ENCODE assay signal across 8 cellular contexts in genomic region chr16:12095275-12096161, GRCh38.
DNase-seq lines count a peak whose midpoint lies in the region; ATAC-seq and TF ChIP-seq lines count a peak whose summit lies in the region.

No MANE protein-coding gene starts in this region.

- no peaks in the 10 kb centered on the region for H3K27me3 Mint-ChIP-seq in activated CD8-positive, alpha-beta T cell treated with anti-CD3 and anti-CD28 coated beads, Interleukin-2, amount 10 ng/mL, durations not matched to agents 7 days and 5 days (ENCODE audit: low read depth)
- peaks cover 1% of the 10 kb centered on the region for H3K27me3 Mint-ChIP-seq in mesothelial cell of epicardium (ENCODE audit: low read depth)

- no peak overlapping the region for H3K27ac Mint-ChIP-seq in activated CD8-positive, alpha-beta T cell treated with anti-CD3 and anti-CD28 coated beads, Interleukin-2, amount 10 ng/mL, durations not matched to agents 7 days and 5 days
- H3K27ac Mint-ChIP-seq in mesothelial cell of epicardium: no peak overlapping the region

- no peaks in the 10 kb centered on the region for H3K9me3 ChIP-seq in effector memory CD4-positive, alpha-beta T cell (ENCODE audit: control insufficient read depth, low read length)

- POLR2A ChIA-PET in AG04449 (lab: Yijun Ruan, JAX): no interaction called here
- POLR2A ChIA-PET in activated CD8-positive, alpha-beta T cell treated with anti-CD3 and anti-CD28 coated beads, Interleukin-2, amount 10 ng/mL, durations not matched to agents 7 days and 5 days (lab: Charles Lee): interaction anchor here (1.7 kb wide), 1 partner anchor 16 kb away, joined by 7 read pairs; no protein-coding TSS in a partner anchor

- H3K4me3 Mint-ChIP-seq in activated CD8-positive, alpha-beta T cell treated with anti-CD3 and anti-CD28 coated beads, Interleukin-2, amount 10 ng/mL, durations not matched to agents 7 days and 5 days: no peak overlapping the region
- H3K4me3 Mint-ChIP-seq in mesothelial cell of epicardium: no peak overlapping the region

- no peak overlapping the region for H3K4me3 ChIP-seq in AG04449 (ENCODE audit: low read depth, low read length)
- H3K4me3 ChIP-seq in effector memory CD4-positive, alpha-beta T cell (ENCODE audit: insufficient read depth, low read depth, low read length, poor library complexity, severe bottlenecking): peak overlapping the region; percentile 33

- H3K4me1 Mint-ChIP-seq in activated CD8-positive, alpha-beta T cell treated with anti-CD3 and anti-CD28 coated beads, Interleukin-2, amount 10 ng/mL, durations not matched to agents 7 days and 5 days (ENCODE audit: low read depth): peaks cover 11% of the 10 kb centered on the region
- H3K4me1 Mint-ChIP-seq in mesothelial cell of epicardium: peaks cover 31% of the 10 kb centered on the region

- ATAC-seq in activated CD8-positive, alpha-beta T cell treated with anti-CD3 and anti-CD28 coated beads, Interleukin-2, amount 10 ng/mL, durations not matched to agents 7 days and 5 days: peak; percentile 47

- no peaks in the 10 kb centered on the region for H3K36me3 ChIP-seq in effector memory CD4-positive, alpha-beta T cell (ENCODE audit: control insufficient read depth, insufficient read depth, low read length)

- no peak for DNase-seq in AG04449 (ENCODE audit: low read depth, low spot score)
- peak; percentile 65 for DNase-seq in GM20000 (ENCODE audit: low spot score)
- DNase-seq in NCI-H748 (lab: John Stamatoyannopoulos, UW; ENCODE audit: unreplicated experiment): peak; percentile 79
- peak; percentile 73 for DNase-seq in activated CD8-positive, alpha-beta T cell treated with anti-CD3 and anti-CD28 coated beads, Interleukin-2, amount 10 ng/mL, durations not matched to agents 7 days and 5 days
- peak in 2 of 3 donors; percentile 20 to 39 for DNase-seq in effector memory CD4-positive, alpha-beta T cell
- peak; percentile 65 to 78 for DNase-seq in mesothelial cell of epicardium (ENCODE audit: low spot score in 2 of 2, unreplicated experiment in 2 of 2)
- DNase-seq in stimulated activated CD8-positive, alpha-beta memory T cell treated with anti-CD3 and anti-CD28 coated beads, Interleukin-4, amount 100 ng/mL, for 24 hours (ENCODE audit: low read depth): peak; percentile 41
- DNase-seq in GOT3 (lab: John Stamatoyannopoulos, UW): no peak

- H3K9me3 Mint-ChIP-seq in activated CD8-positive, alpha-beta T cell treated with anti-CD3 and anti-CD28 coated beads, Interleukin-2, amount 10 ng/mL, durations not matched to agents 7 days and 5 days (ENCODE audit: insufficient read depth): no peaks in the 10 kb centered on the region
- H3K9me3 Mint-ChIP-seq in mesothelial cell of epicardium: no peaks in the 10 kb centered on the region

- no peaks in the 10 kb centered on the region for H3K36me3 Mint-ChIP-seq in activated CD8-positive, alpha-beta T cell treated with anti-CD3 and anti-CD28 coated beads, Interleukin-2, amount 10 ng/mL, durations not matched to agents 7 days and 5 days (ENCODE audit: low read depth)
- no peaks in the 10 kb centered on the region for H3K36me3 Mint-ChIP-seq in mesothelial cell of epicardium

- no peaks in the 10 kb centered on the region for H3K27me3 ChIP-seq in effector memory CD4-positive, alpha-beta T cell (replicated peaks; ENCODE audit: control insufficient read depth, insufficient read depth, low read length, poor library complexity, severe bottlenecking)

- CTCF ChIA-PET in AG04449 (lab: Yijun Ruan, JAX): interaction anchor here (0.6 to 7.1 kb wide), 98 partner anchors 9 to 1358 kb away, joined by 3 to 121 read pairs (median 6); partner anchors contain the start of gene SNX29
- CTCF ChIA-PET in activated CD8-positive, alpha-beta T cell treated with anti-CD3 and anti-CD28 coated beads, Interleukin-2, amount 10 ng/mL, durations not matched to agents 7 days and 5 days (lab: Charles Lee): interaction anchor here (0.6 to 3.9 kb wide), 44 partner anchors 9 to 1824 kb away, joined by 3 to 66 read pairs (median 4); partner anchors contain the start of gene ERCC4

- TF ChIP-seq CTCF in AG04449 (IDR thresholded peaks at IDR 0.05; ENCODE audit: insufficient read depth, low read length, missing control alignments) (peak; percentile 74), GM20000 (IDR thresholded peaks at IDR 0.05; ENCODE audit: extremely low read depth, missing control alignments) (peak; percentile 82), mesothelial cell of epicardium (IDR thresholded peaks at IDR 0.05; ENCODE audit: unreplicated experiment) (peak; percentile 97)

- no peak overlapping the region for H3K27ac ChIP-seq in effector memory CD4-positive, alpha-beta T cell (ENCODE audit: insufficient read depth, low read length, poor library complexity, severe bottlenecking)

- peaks cover 10% of the 10 kb centered on the region for H3K4me1 ChIP-seq in effector memory CD4-positive, alpha-beta T cell (ENCODE audit: control insufficient read depth, insufficient read depth, low read length, poor library complexity, severe bottlenecking)

Comparison
In these comparisons a context has a peak if more than half of its experiments do, and no peak if none do; other contexts are left out.
1. DNase-seq: peak in GM20000 (single experiment), NCI-H748 (single experiment), activated CD8-positive, alpha-beta T cell treated with anti-CD3 and anti-CD28 coated beads, Interleukin-2, amount 10 ng/mL, durations not matched to agents 7 days and 5 days (single experiment), effector memory CD4-positive, alpha-beta T cell (2 of 3), mesothelial cell of epicardium (2 of 2) and stimulated activated CD8-positive, alpha-beta memory T cell treated with anti-CD3 and anti-CD28 coated beads, Interleukin-4, amount 100 ng/mL, for 24 hours (single experiment); none in AG04449 (single experiment) and GOT3 (single experiment).
2. Peak in every context shown above with its lines, with median percentiles within 50 percentile points of each other: CTCF ChIP-seq.